8 cellular contexts compared by ENCODE assay signal in the genomic region with DNA sequence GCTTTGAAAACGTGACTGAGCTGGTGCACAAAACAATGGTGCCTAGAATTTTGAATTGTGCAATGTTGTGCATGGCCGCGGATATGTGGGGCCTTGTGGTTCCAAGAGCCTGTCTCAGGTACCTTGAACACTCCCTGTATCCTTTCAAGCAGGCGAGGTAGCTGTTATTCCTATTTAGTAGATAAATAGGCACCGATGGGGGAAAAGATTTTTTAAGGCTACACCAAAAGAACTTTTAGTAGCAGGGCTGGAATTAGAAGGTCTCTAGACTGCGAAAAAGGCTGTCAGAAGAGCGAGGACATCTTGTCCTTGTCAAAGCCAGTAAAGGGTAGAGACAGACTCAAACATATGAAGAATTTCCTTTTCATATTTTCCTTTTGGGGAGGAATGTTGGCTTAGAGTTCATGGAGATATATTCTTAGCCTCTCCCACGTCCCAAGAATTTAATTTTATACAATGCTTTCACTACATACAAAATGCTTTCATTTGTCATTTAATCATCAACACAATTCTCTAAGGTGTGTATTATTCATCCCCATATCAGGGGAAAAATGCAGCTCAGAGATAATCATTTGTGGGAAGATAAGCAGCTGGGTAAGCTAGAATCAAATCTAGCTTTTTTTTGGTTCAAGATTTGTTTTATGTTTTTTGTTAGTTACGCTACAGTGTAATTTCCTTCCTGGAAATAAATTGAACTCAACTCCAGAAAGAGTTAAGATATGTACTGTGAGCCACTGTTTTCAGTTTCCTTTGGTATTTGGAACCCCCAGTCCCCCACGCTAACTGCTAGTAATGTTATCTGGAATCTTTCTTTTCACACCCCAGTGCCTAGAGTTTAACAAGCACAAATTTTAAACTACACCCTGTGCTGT.
A peak's percentile ranks its signal among the peaks of the same experiment; 100 is the strongest.
DNase-seq lines count a peak whose midpoint lies in the region; ATAC-seq lines count a peak whose summit lies in the region.

No MANE protein-coding gene starts in this region.

- ATAC-seq in HG03135 (IDR thresholded peaks at IDR 0.05; ENCODE audit: unreplicated experiment), result no peak
- no peak for ATAC-seq in GM19397 (IDR thresholded peaks at IDR 0.05; ENCODE audit: unreplicated experiment)

- H3K9ac ChIP-seq in muscle layer of colon (ENCODE audit: low read length), result peak overlapping the region; percentile 96

- H3K4me1 ChIP-seq in muscle layer of colon (ENCODE audit: insufficient read depth, low read length), result peaks cover 43% of the 10 kb centered on the region

- no peaks in the 10 kb centered on the region for H3K9me3 ChIP-seq in muscle layer of colon (ENCODE audit: low read length)

- peak overlapping the region; percentile 99 for H3K27ac ChIP-seq in epithelial cell of prostate
- peak overlapping the region; percentile 75 for H3K27ac ChIP-seq in muscle layer of colon (ENCODE audit: low read depth, low read length)

- no peaks in the 10 kb centered on the region for H3K27me3 ChIP-seq in muscle layer of colon (ENCODE audit: control insufficient read depth in 1 of 2, insufficient read depth in 2 of 2, low read length in 2 of 2)

- DNase-seq in NCI-H1105 treated with DMSO at 0.1 percent for 48 hours (lab: John Stamatoyannopoulos, UW) (peak; percentile 70), NCI-H1105 (lab: John Stamatoyannopoulos, UW) (no peak), NCI-H1092 treated with DMSO at 0.1 percent for 48 hours (lab: John Stamatoyannopoulos, UW) (peak; percentile 84), epithelial cell of prostate (ENCODE audit: low read depth, low spot score) (no peak)
- peak; percentile 59 for DNase-seq in activated CD4-positive, alpha-beta T cell treated with anti-CD3 and anti-CD28 coated beads for 48 hours

- peak overlapping the region; percentile 47 to 62 for H3K4me3 ChIP-seq in muscle layer of colon (ENCODE audit: low read depth in 1 of 2, low read length in 2 of 2)

- peaks cover 24% of the 10 kb centered on the region for H3K36me3 ChIP-seq in muscle layer of colon (ENCODE audit: insufficient read depth, low read length)

Comparison
In these comparisons a context has a peak if more than half of its experiments do, and no peak if none do; other contexts are left out.
1. DNase-seq: peak in NCI-H1105 treated with DMSO at 0.1 percent for 48 hours (single experiment), NCI-H1092 treated with DMSO at 0.1 percent for 48 hours (single experiment) and activated CD4-positive, alpha-beta T cell treated with anti-CD3 and anti-CD28 coated beads for 48 hours (single experiment); none in NCI-H1105 (single experiment) and epithelial cell of prostate (single experiment).